ENCODE assay signal across 1 cellular context in the genomic region with DNA sequence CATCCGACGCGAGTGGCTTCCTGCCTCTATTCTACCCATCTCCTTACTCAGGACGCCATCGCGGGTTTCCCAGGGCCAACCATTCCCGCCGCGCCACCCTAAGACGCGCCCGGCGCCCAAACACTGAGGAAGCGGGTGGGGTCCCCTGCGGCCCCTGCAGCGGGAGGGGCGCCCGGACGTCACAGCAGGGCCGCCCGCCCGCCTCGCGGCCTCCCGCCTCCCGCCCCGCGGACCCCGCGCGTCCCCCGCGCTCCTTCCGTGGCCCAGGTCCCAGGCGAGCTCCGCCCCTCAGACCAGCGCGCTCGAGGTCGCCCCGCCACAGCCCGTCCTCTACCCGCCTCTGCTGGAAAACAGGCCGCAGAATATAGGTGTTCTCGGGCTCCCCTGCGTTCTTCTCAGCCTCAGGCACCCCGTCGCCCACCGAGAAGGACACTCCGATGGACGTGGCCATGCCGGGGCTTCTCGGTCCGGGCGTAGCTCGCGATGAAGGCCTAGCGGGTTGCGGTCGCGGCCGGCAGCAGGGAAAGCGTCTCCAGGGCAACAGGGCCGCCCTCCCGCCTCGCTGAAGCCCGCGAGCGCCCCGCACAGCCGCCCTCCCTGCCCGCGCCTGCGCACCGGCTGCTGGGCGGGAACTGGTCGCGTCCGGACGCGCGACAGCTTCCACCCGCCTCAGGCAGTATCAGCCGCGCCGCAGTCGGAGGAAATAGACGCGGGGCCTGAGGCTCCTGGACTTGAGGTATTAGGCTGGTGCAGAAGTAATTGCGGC.
TF ChIP-seq lines count a peak whose summit lies in the region.

A gene (minus strand): TSS at position 539 of the 766 bp plus-strand sequence. CDS start 88 bp downstream, at position 451.

TF ChIP-seq in SK-N-SH, 30 proteins besides CTCF, POLR2A, EP300 and RAD21 (continued from another document):
- TF ChIP-seq, protein P1, sequence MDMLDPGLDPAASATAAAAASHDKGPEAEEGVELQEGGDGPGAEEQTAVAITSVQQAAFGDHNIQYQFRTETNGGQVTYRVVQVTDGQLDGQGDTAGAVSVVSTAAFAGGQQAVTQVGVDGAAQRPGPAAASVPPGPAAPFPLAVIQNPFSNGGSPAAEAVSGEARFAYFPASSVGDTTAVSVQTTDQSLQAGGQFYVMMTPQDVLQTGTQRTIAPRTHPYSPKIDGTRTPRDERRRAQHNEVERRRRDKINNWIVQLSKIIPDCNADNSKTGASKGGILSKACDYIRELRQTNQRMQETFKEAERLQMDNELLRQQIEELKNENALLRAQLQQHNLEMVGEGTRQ (IDR thresholded peaks at IDR 0.05; ENCODE audit: borderline replicate concordance, low read depth, low read length) = no peak
- TF ChIP-seq FOXM1 (IDR thresholded peaks at IDR 0.05; ENCODE audit: low read depth) (no peak), POLR2AphosphoS5 (IDR thresholded peaks at IDR 0.05; ENCODE audit: low read depth, low read length) (peak; percentile 89)
TF ChIP-seq in SK-N-SH: peak in this region for 7.
